ENCODE assay signal across 29 cellular contexts in genomic region chr10:11263767-11264166, GRCh38.
DNase-seq lines count a peak whose midpoint lies in the region; ATAC-seq and TF ChIP-seq lines count a peak whose summit lies in the region.
"Had no signal": no experiment of that assay in that cellular context is flagged by ENCODE, and none has a peak within 500 bp of the region (broad histone marks: within the 10 kb centered on the region; RNA-seq: fewer than 3 reads in every experiment).

No MANE protein-coding gene starts in this region.

- peak overlapping the region; percentile 64 for H3K27ac Mint-ChIP-seq in activated T-cell treated with anti-CD3 and anti-CD28 coated beads, Interleukin-2, amount 50 U/mL, for 72 hours
- H3K27ac Mint-ChIP-seq in CD8-positive, alpha-beta memory T cell = peak overlapping the region; percentile 47 to 95 (median 69)
- H3K27ac Mint-ChIP-seq in activated naive CD8-positive, alpha-beta T cell = peak overlapping the region; percentile 72
- peak overlapping the region; percentile 84 to 86 for H3K27ac Mint-ChIP-seq in natural killer cell treated with Interleukin-12 subunit alpha and Interleukin-12 subunit beta and Interleukin-15 and Interleukin-18, amount 100 ng/mL, for 72 hours
- H3K27ac Mint-ChIP-seq: mesothelial cell of epicardium, nephron, WTC11 had no signal

- peaks cover 93% of the 10 kb centered on the region for H3K4me1 Mint-ChIP-seq in activated T-cell treated with anti-CD3 and anti-CD28 coated beads, Interleukin-2, amount 50 U/mL, for 72 hours (ENCODE audit: low read depth)
- H3K4me1 Mint-ChIP-seq in CD8-positive, alpha-beta memory T cell = peaks cover 84 to 96% (median 95%) of the 10 kb centered on the region in 3 donors
- peaks cover 83% of the 10 kb centered on the region for H3K4me1 Mint-ChIP-seq in activated naive CD8-positive, alpha-beta T cell (ENCODE audit: low read depth)
- H3K4me1 Mint-ChIP-seq in natural killer cell treated with Interleukin-12 subunit alpha and Interleukin-12 subunit beta and Interleukin-15 and Interleukin-18, amount 100 ng/mL, for 72 hours (ENCODE audit: low read depth in 2 of 2) = peaks cover 60 to 88% of the 10 kb centered on the region in 2 donors

- CTCF ChIA-PET in CD8-positive, alpha-beta memory T cell (lab: Charles Lee) = no interaction called here
- CTCF ChIA-PET in RWPE1 (lab: Yijun Ruan, JAX) = no interaction called here

- no peak for DNase-seq in activated T-cell treated with anti-CD3 and anti-CD28 coated beads, Interleukin-2, amount 50 U/mL, for 72 hours
- no peak for DNase-seq in activated T-cell treated with anti-CD3 and anti-CD28 coated beads for 4 hours
- no peak for DNase-seq in CD8-positive, alpha-beta memory T cell
- DNase-seq in natural killer cell treated with Interleukin-12 subunit alpha and Interleukin-12 subunit beta and Interleukin-15 and Interleukin-18, amount 100 ng/mL, for 72 hours (ENCODE audit: low spot score) = no peak
- DNase-seq in RWPE1 (ENCODE audit: low spot score) = no peak
- DNase-seq: activated CD8-positive, alpha-beta memory T cell treated with anti-CD3 and anti-CD28 coated beads for 24 hours; adrenal gland; brain microvascular endothelial cell; effector CD8-positive, alpha-beta T cell; foreskin keratinocyte; IMR-90; NCI-H1105; NCI-H2029; NCI-H226; NCI-H748 treated with DMSO at 0.1 percent for 48 hours; pancreas; right cardiac atrium; SK-N-SH; stimulated activated CD4-positive, alpha-beta T cell treated with anti-CD3 and anti-CD28 coated beads, Interleukin-4, amount 100 ng/mL, for 1 hour; stomach; tibial artery had no signal

- no peak for ATAC-seq in activated T-cell treated with anti-CD3 and anti-CD28 coated beads, Interleukin-2, amount 50 U/mL, for 72 hours (replicated peaks in 1 of 2)
- ATAC-seq in natural killer cell treated with Interleukin-12 subunit alpha and Interleukin-12 subunit beta and Interleukin-15 and Interleukin-18, amount 100 ng/mL, for 72 hours = no peak
- ATAC-seq in GM21447 (IDR thresholded peaks at IDR 0.05; ENCODE audit: unreplicated experiment) (no peak), HG02852 (IDR thresholded peaks at IDR 0.05; ENCODE audit: unreplicated experiment) (no peak)
- ATAC-seq: foreskin keratinocyte, left lobe of liver, pancreas, WTC11 had no signal

- H3K4me1 ChIP-seq in CD8-positive, alpha-beta memory T cell (ENCODE audit: insufficient read depth, low read length) = peaks cover 44% of the 10 kb centered on the region
- H3K4me1 ChIP-seq: adrenal gland, foreskin keratinocyte, pancreas had no signal

- H3K4me3 ChIP-seq in CD8-positive, alpha-beta memory T cell (ENCODE audit: low read length) = no peak overlapping the region
- H3K4me3 ChIP-seq: adrenal gland, pancreas, stomach, tibial artery had no signal

- no peak for TF ChIP-seq CTCF in RWPE1 (conservative IDR thresholded peaks at IDR 0.05; ENCODE audit: low read depth)

- H3K27me3 ChIP-seq in CD8-positive, alpha-beta memory T cell (ENCODE audit: insufficient read depth, low read length, poor library complexity, severe bottlenecking) = no peaks in the 10 kb centered on the region
- H3K27me3 ChIP-seq: adrenal gland, brain microvascular endothelial cell, foreskin keratinocyte, pancreas, stomach, tibial artery had no signal

- H3K36me3 ChIP-seq in CD8-positive, alpha-beta memory T cell (ENCODE audit: insufficient read depth, low read length) = peaks cover 66% of the 10 kb centered on the region
- H3K36me3 ChIP-seq: adrenal gland, brain microvascular endothelial cell, pancreas had no signal

- no peaks in the 10 kb centered on the region for H3K9me3 ChIP-seq in CD8-positive, alpha-beta memory T cell (ENCODE audit: low read length)
- H3K9me3 ChIP-seq: adrenal gland, pancreas, SK-N-SH, stomach, tibial artery had no signal

- H3K9me3 Mint-ChIP-seq in activated T-cell treated with anti-CD3 and anti-CD28 coated beads, Interleukin-2, amount 50 U/mL, for 72 hours = no peaks in the 10 kb centered on the region
- H3K9me3 Mint-ChIP-seq in CD8-positive, alpha-beta memory T cell = no peaks in the 10 kb centered on the region
- H3K9me3 Mint-ChIP-seq in activated naive CD8-positive, alpha-beta T cell (ENCODE audit: low read depth) = no peaks in the 10 kb centered on the region
- H3K9me3 Mint-ChIP-seq in natural killer cell treated with Interleukin-12 subunit alpha and Interleukin-12 subunit beta and Interleukin-15 and Interleukin-18, amount 100 ng/mL, for 72 hours = no peaks in the 10 kb centered on the region
- H3K9me3 Mint-ChIP-seq: CD14-positive monocyte, mesothelial cell of epicardium, nephron, WTC11 had no signal

- H3K4me3 Mint-ChIP-seq in activated T-cell treated with anti-CD3 and anti-CD28 coated beads, Interleukin-2, amount 50 U/mL, for 72 hours = peak overlapping the region in 1 of 2 donors; percentile 46
- H3K4me3 Mint-ChIP-seq in CD8-positive, alpha-beta memory T cell = peak overlapping the region in 3 of 7 donors; percentile 2 to 22 (median 21)
- H3K4me3 Mint-ChIP-seq in activated naive CD8-positive, alpha-beta T cell = no peak overlapping the region
- H3K4me3 Mint-ChIP-seq in natural killer cell treated with Interleukin-12 subunit alpha and Interleukin-12 subunit beta and Interleukin-15 and Interleukin-18, amount 100 ng/mL, for 72 hours = peak overlapping the region; percentile 20
- H3K4me3 Mint-ChIP-seq: CD14-positive monocyte, mesothelial cell of epicardium, nephron, WTC11 had no signal

- H3K27me3 Mint-ChIP-seq in activated T-cell treated with anti-CD3 and anti-CD28 coated beads, Interleukin-2, amount 50 U/mL, for 72 hours (ENCODE audit: low read depth) = no peaks in the 10 kb centered on the region
- peaks cover 0 to 1% of the 10 kb centered on the region in 2 donors for H3K27me3 Mint-ChIP-seq in CD8-positive, alpha-beta memory T cell
- H3K27me3 Mint-ChIP-seq in activated naive CD8-positive, alpha-beta T cell = no peaks in the 10 kb centered on the region
- H3K27me3 Mint-ChIP-seq in natural killer cell treated with Interleukin-12 subunit alpha and Interleukin-12 subunit beta and Interleukin-15 and Interleukin-18, amount 100 ng/mL, for 72 hours = no peaks in the 10 kb centered on the region

- POLR2A ChIA-PET in CD8-positive, alpha-beta memory T cell (lab: Charles Lee) = no interaction called here
- POLR2A ChIA-PET in RWPE1 (lab: Yijun Ruan, JAX; ENCODE audit: low non-redundant PET) = no interaction called here

- no peak overlapping the region for H3K27ac ChIP-seq in CD8-positive, alpha-beta memory T cell (ENCODE audit: low read depth, low read length)
- H3K27ac ChIP-seq in RWPE1 = no peak overlapping the region
- H3K27ac ChIP-seq: adrenal gland, brain microvascular endothelial cell, foreskin keratinocyte, pancreas, stomach, tibial artery had no signal

- peaks cover 9 to 27% of the 10 kb centered on the region in 2 donors for H3K36me3 Mint-ChIP-seq in activated T-cell treated with anti-CD3 and anti-CD28 coated beads, Interleukin-2, amount 50 U/mL, for 72 hours (ENCODE audit: insufficient read depth in 2 of 2)
- H3K36me3 Mint-ChIP-seq in CD8-positive, alpha-beta memory T cell = peaks cover 5 to 94% (median 18%) of the 10 kb centered on the region in 3 donors
- peaks cover 12% of the 10 kb centered on the region for H3K36me3 Mint-ChIP-seq in activated naive CD8-positive, alpha-beta T cell
- peaks cover 46% of the 10 kb centered on the region for H3K36me3 Mint-ChIP-seq in natural killer cell treated with Interleukin-12 subunit alpha and Interleukin-12 subunit beta and Interleukin-15 and Interleukin-18, amount 100 ng/mL, for 72 hours
- H3K36me3 Mint-ChIP-seq: mesothelial cell of epicardium had no signal
